ENCODE assay signal across 22 cellular contexts in genomic region chr5:2128696-2129340, GRCh38.
DNase-seq lines count a peak whose midpoint lies in the region; ATAC-seq and TF ChIP-seq lines count a peak whose summit lies in the region.
"Had no signal": no experiment of that assay in that cellular context is flagged by ENCODE, and none has a peak within 500 bp of the region (broad histone marks: within the 10 kb centered on the region; RNA-seq: fewer than 3 reads in every experiment).

No MANE protein-coding gene starts in this region.

- peak; percentile 58 for DNase-seq in right atrium auricular region (ENCODE audit: low spot score)
- DNase-seq in cardiac septum (ENCODE audit: low spot score), result no peak
- no peak for DNase-seq in neural crest cell (ENCODE audit: low read depth, low spot score)
- no peak for DNase-seq in dermis blood vessel endothelial cell
- DNase-seq in activated CD4-positive, CD25-positive, alpha-beta regulatory T cell (lab: John Stamatoyannopoulos, UW), result no peak
- DNase-seq in stimulated activated effector memory CD8-positive, alpha-beta T cell treated with anti-CD3 and anti-CD28 coated beads, Interleukin-12 subunit alpha, Interleukin-12 subunit beta, amount 100 ng/mL, for 72 hours (ENCODE audit: low spot score in 2 of 2), result no peak
- DNase-seq in A172 (ENCODE audit: low spot score), result no peak
- DNase-seq: C1 segment of cervical spinal cord; CD8-positive, alpha-beta memory T cell; DMS53; EL; H9; NCI-H1105; NCI-H1694; NCI-H446; NCI-H774; OCI-M1; Right ventricle myocardium superior had no signal

- no peaks in the 10 kb centered on the region for H3K36me3 ChIP-seq in right atrium auricular region

- H3K27ac ChIP-seq in right atrium auricular region, result no peak overlapping the region
- H3K27ac ChIP-seq: SK-N-MC had no signal

- no peak for TF ChIP-seq CTCF in right atrium auricular region (IDR thresholded peaks at IDR 0.05)
- TF ChIP-seq CTCF in brain (conservative IDR thresholded peaks at IDR 0.05), result no peak
- TF ChIP-seq CTCF in neural crest cell (conservative IDR thresholded peaks at IDR 0.05), result no peak

- H3K27me3 Mint-ChIP-seq in brain, result peaks cover 24% of the 10 kb centered on the region
- H3K27me3 Mint-ChIP-seq in neural crest cell (ENCODE audit: low read depth), result peaks cover 6% of the 10 kb centered on the region

- H3K4me3 Mint-ChIP-seq in brain (peak overlapping the region in 3 of 5 experiments; percentile 12 to 52 (median 48)), neural crest cell (no peak overlapping the region)
- no peak overlapping the region for H3K4me3 Mint-ChIP-seq in stimulated activated effector memory CD8-positive, alpha-beta T cell treated with anti-CD3 and anti-CD28 coated beads, Interleukin-12 subunit alpha, Interleukin-12 subunit beta, amount 100 ng/mL, for 72 hours
- H3K4me3 Mint-ChIP-seq: CD8-positive, alpha-beta memory T cell; H9 had no signal

- H3K36me3 Mint-ChIP-seq in brain, result no peaks in the 10 kb centered on the region
- H3K36me3 Mint-ChIP-seq in neural crest cell (ENCODE audit: low read depth), result no peaks in the 10 kb centered on the region
- H3K36me3 Mint-ChIP-seq in stimulated activated effector memory CD8-positive, alpha-beta T cell treated with anti-CD3 and anti-CD28 coated beads, Interleukin-12 subunit alpha, Interleukin-12 subunit beta, amount 100 ng/mL, for 72 hours, result no peaks in the 10 kb centered on the region
- H3K36me3 Mint-ChIP-seq: CD8-positive, alpha-beta memory T cell had no signal

- intact Hi-C loops in cardiac septum (cut with DNase I), result no loop called here

- peaks cover 44% of the 10 kb centered on the region for H3K4me1 Mint-ChIP-seq in brain
- peaks cover 34% of the 10 kb centered on the region for H3K4me1 Mint-ChIP-seq in neural crest cell
- H3K4me1 Mint-ChIP-seq in stimulated activated effector memory CD8-positive, alpha-beta T cell treated with anti-CD3 and anti-CD28 coated beads, Interleukin-12 subunit alpha, Interleukin-12 subunit beta, amount 100 ng/mL, for 72 hours, result no peaks in the 10 kb centered on the region
- H3K4me1 Mint-ChIP-seq: CD8-positive, alpha-beta memory T cell had no signal

- no peaks in the 10 kb centered on the region for H3K27me3 ChIP-seq in right atrium auricular region

- peaks cover 0 to 9% (median 0%) of the 10 kb centered on the region in 5 experiments for H3K9me3 Mint-ChIP-seq in brain
- H3K9me3 Mint-ChIP-seq in neural crest cell, result no peaks in the 10 kb centered on the region
- H3K9me3 Mint-ChIP-seq in stimulated activated effector memory CD8-positive, alpha-beta T cell treated with anti-CD3 and anti-CD28 coated beads, Interleukin-12 subunit alpha, Interleukin-12 subunit beta, amount 100 ng/mL, for 72 hours, result no peaks in the 10 kb centered on the region
- H3K9me3 Mint-ChIP-seq: CD8-positive, alpha-beta memory T cell had no signal

- H3K4me1 ChIP-seq in right atrium auricular region, result no peaks in the 10 kb centered on the region

- H3K27ac Mint-ChIP-seq in brain (peak overlapping the region in 2 of 5 experiments; percentile 48 to 51), neural crest cell (ENCODE audit: unreplicated experiment) (peak overlapping the region; percentile 83)
- H3K27ac Mint-ChIP-seq in stimulated activated effector memory CD8-positive, alpha-beta T cell treated with anti-CD3 and anti-CD28 coated beads, Interleukin-12 subunit alpha, Interleukin-12 subunit beta, amount 100 ng/mL, for 72 hours, result no peak overlapping the region
- H3K27ac Mint-ChIP-seq: CD8-positive, alpha-beta memory T cell; H9 had no signal

- H3K9me3 ChIP-seq in right atrium auricular region, result no peaks in the 10 kb centered on the region

- ATAC-seq in stimulated activated effector memory CD8-positive, alpha-beta T cell treated with anti-CD3 and anti-CD28 coated beads, Interleukin-12 subunit alpha, Interleukin-12 subunit beta, amount 100 ng/mL, for 72 hours, result no peak
- ATAC-seq: GM12878, K562 had no signal

- no peak overlapping the region for H3K4me3 ChIP-seq in right atrium auricular region
- H3K4me3 ChIP-seq: GM12878, K562, SK-N-MC had no signal

Comparison
In these comparisons a context has a peak if more than half of its experiments do, and no peak if none do; other contexts are left out.
1. H3K4me3 Mint-ChIP-seq: peak in brain (3 of 5); none in neural crest cell (single experiment) and stimulated activated effector memory CD8-positive, alpha-beta T cell treated with anti-CD3 and anti-CD28 coated beads, Interleukin-12 subunit alpha, Interleukin-12 subunit beta, amount 100 ng/mL, for 72 hours (single experiment).